In genomic region chr14:35385042-35385839, GRCh38 we compare ENCODE assay signal across 1 cellular context.
A peak's percentile ranks its signal among the peaks of the same experiment; 100 is the strongest.
TF ChIP-seq lines count a peak whose summit lies in the region.

No MANE protein-coding gene starts in this region.

TF ChIP-seq in HEK293, 187 proteins besides CTCF, POLR2A, EP300 and RAD21 (continued from another document):
- TF ChIP-seq, protein P1, sequence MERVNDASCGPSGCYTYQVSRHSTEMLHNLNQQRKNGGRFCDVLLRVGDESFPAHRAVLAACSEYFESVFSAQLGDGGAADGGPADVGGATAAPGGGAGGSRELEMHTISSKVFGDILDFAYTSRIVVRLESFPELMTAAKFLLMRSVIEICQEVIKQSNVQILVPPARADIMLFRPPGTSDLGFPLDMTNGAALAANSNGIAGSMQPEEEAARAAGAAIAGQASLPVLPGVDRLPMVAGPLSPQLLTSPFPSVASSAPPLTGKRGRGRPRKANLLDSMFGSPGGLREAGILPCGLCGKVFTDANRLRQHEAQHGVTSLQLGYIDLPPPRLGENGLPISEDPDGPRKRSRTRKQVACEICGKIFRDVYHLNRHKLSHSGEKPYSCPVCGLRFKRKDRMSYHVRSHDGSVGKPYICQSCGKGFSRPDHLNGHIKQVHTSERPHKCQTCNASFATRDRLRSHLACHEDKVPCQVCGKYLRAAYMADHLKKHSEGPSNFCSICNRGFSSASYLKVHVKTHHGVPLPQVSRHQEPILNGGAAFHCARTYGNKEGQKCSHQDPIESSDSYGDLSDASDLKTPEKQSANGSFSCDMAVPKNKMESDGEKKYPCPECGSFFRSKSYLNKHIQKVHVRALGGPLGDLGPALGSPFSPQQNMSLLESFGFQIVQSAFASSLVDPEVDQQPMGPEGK (tag by site-specific recombination; IDR thresholded peaks at IDR 0.05) = 0 out of 2 replicates have a peak, but pooled peaks have one; percentile 25
- TF ChIP-seq INSM2 (tag by site-specific recombination; IDR thresholded peaks at IDR 0.05) (no peak), TRIM28 (IDR thresholded peaks at IDR 0.05; ENCODE audit: borderline replicate concordance, low read length) (0 out of 2 replicates have a peak, but pooled peaks have one; percentile 23), WT1 (tag by site-specific recombination; IDR thresholded peaks at IDR 0.05) (peak; percentile 80), ZNF701 (tag by site-specific recombination; IDR thresholded peaks at IDR 0.05) (no peak), SP7 (tag by site-specific recombination; IDR thresholded peaks at IDR 0.05) (peak; percentile 77)
